Comparison of ENCODE assay signal across 10 cellular contexts in genomic region chr7:77693830-77694583, GRCh38. TPM values are rescaled to one million over a fixed set of nuclear protein-coding genes. Genes with fewer than 3 reads are reported as not detected.
A peak's percentile ranks its signal among the peaks of the same experiment; 100 is the strongest.
DNase-seq lines count a peak whose midpoint lies in the region; ATAC-seq and TF ChIP-seq lines count a peak whose summit lies in the region.
"Had no signal": no experiment of that assay in that cellular context is flagged by ENCODE, and none has a peak within 500 bp of the region (broad histone marks: within the 10 kb centered on the region; RNA-seq: fewer than 3 reads in every experiment).

No MANE protein-coding gene starts in this region.

- H3K27me3 ChIP-seq in SU-DHL-6 (ENCODE audit: low read length) = no peaks in the 10 kb centered on the region
- no peaks in the 10 kb centered on the region for H3K27me3 ChIP-seq in hepatocyte

- H3K36me3 Mint-ChIP-seq in activated T-cell treated with anti-CD3 and anti-CD28 coated beads, Interleukin-2, amount 50 U/mL, for 4 hours (ENCODE audit: insufficient read depth) = peaks cover 4% of the 10 kb centered on the region
- peaks cover 27% of the 10 kb centered on the region for H3K36me3 Mint-ChIP-seq in stimulated activated effector memory CD8-positive, alpha-beta T cell treated with anti-CD3 and anti-CD28 coated beads, Interleukin-12 subunit alpha, Interleukin-12 subunit beta, amount 100 ng/mL, for 72 hours

- ATAC-seq in activated T-cell treated with anti-CD3 and anti-CD28 coated beads, Interleukin-2, amount 50 U/mL, for 4 hours = no peak
- ATAC-seq in stimulated activated effector memory CD8-positive, alpha-beta T cell treated with anti-CD3 and anti-CD28 coated beads, Interleukin-12 subunit alpha, Interleukin-12 subunit beta, amount 100 ng/mL, for 72 hours = no peak
- no peak for ATAC-seq in left lobe of liver

- H3K9me3 ChIP-seq in SU-DHL-6 (ENCODE audit: insufficient read depth, low read length) (no peaks in the 10 kb centered on the region), hepatocyte (ENCODE audit: low read depth) (no peaks in the 10 kb centered on the region)

- peaks cover 32% of the 10 kb centered on the region for H3K4me1 ChIP-seq in hepatocyte (ENCODE audit: insufficient read depth)

- no peaks in the 10 kb centered on the region for H3K9me2 ChIP-seq in SU-DHL-6 (replicated peaks; ENCODE audit: insufficient read depth, low read length)
- no peaks in the 10 kb centered on the region for H3K9me2 ChIP-seq in hepatocyte (replicated peaks; ENCODE audit: insufficient read depth)

- H3K9me3 Mint-ChIP-seq in activated T-cell treated with anti-CD3 and anti-CD28 coated beads, Interleukin-2, amount 50 U/mL, for 4 hours = no peaks in the 10 kb centered on the region
- no peaks in the 10 kb centered on the region for H3K9me3 Mint-ChIP-seq in stimulated activated effector memory CD8-positive, alpha-beta T cell treated with anti-CD3 and anti-CD28 coated beads, Interleukin-12 subunit alpha, Interleukin-12 subunit beta, amount 100 ng/mL, for 72 hours

- TF ChIP-seq CTCF in SU-DHL-6 (IDR thresholded peaks at IDR 0.05; ENCODE audit: insufficient read depth, low read length, poor library complexity, severe bottlenecking) (no peak), hepatocyte (IDR thresholded peaks at IDR 0.05; ENCODE audit: poor library complexity) (no peak), coronary artery (IDR thresholded peaks at IDR 0.05) (no peak)

- H3K4me2 ChIP-seq in SU-DHL-6 (ENCODE audit: low read depth, low read length, poor library complexity, severe bottlenecking) = peak overlapping the region; percentile 80
- H3K4me2 ChIP-seq in hepatocyte = peak overlapping the region; percentile 69

- peak overlapping the region; percentile 38 for H3K4me3 Mint-ChIP-seq in activated T-cell treated with anti-CD3 and anti-CD28 coated beads, Interleukin-2, amount 50 U/mL, for 4 hours
- H3K4me3 Mint-ChIP-seq in stimulated activated effector memory CD8-positive, alpha-beta T cell treated with anti-CD3 and anti-CD28 coated beads, Interleukin-12 subunit alpha, Interleukin-12 subunit beta, amount 100 ng/mL, for 72 hours = peak overlapping the region; percentile 94

- WGBS in hepatocyte (ENCODE audit: low lambda C conversion rate, missing lambda C conversion rate) = 83% methylated on average over 14 of the region's 14 CpGs

- H2AFZ ChIP-seq in SU-DHL-6 (ENCODE audit: low read depth, low read length, severe bottlenecking) (no peak overlapping the region), hepatocyte (no peak overlapping the region)

- H3K79me2 ChIP-seq in SU-DHL-6 (ENCODE audit: insufficient read depth, low read length) (peaks cover 92% of the 10 kb centered on the region), hepatocyte (peaks cover 86% of the 10 kb centered on the region)

- H3K27me3 Mint-ChIP-seq in activated T-cell treated with anti-CD3 and anti-CD28 coated beads, Interleukin-2, amount 50 U/mL, for 4 hours (ENCODE audit: low read depth) = no peaks in the 10 kb centered on the region

- peak overlapping the region; percentile 36; the same call in 1 of the 2 replicates for H3K27ac ChIP-seq in SU-DHL-6 (ENCODE audit: low read depth, low read length)
- H3K27ac ChIP-seq in hepatocyte = no peak overlapping the region
- H3K27ac ChIP-seq in coronary artery = no peak overlapping the region

- H3K9ac ChIP-seq in SU-DHL-6 (ENCODE audit: low read length) = peak overlapping the region; percentile 39

- H3K4me3 ChIP-seq in SU-DHL-6 (ENCODE audit: insufficient read depth, low read length, poor library complexity, severe bottlenecking) (peak overlapping the region; percentile 100), hepatocyte (peak overlapping the region; percentile 35), coronary artery (no peak overlapping the region)

- H4K20me1 ChIP-seq in SU-DHL-6 (ENCODE audit: low read depth, low read length) (peaks cover 6% of the 10 kb centered on the region; the same call in 1 of the 2 replicates), hepatocyte (ENCODE audit: insufficient read depth, poor library complexity, severe bottlenecking) (peaks cover 15% of the 10 kb centered on the region)

- H3K27ac Mint-ChIP-seq in stimulated activated effector memory CD8-positive, alpha-beta T cell treated with anti-CD3 and anti-CD28 coated beads, Interleukin-12 subunit alpha, Interleukin-12 subunit beta, amount 100 ng/mL, for 72 hours = no peak overlapping the region

- no peaks in the 10 kb centered on the region for H3K36me3 ChIP-seq in SU-DHL-6 (ENCODE audit: low read length)
- H3K36me3 ChIP-seq in hepatocyte (replicated peaks; ENCODE audit: insufficient read depth, low read depth) = no peaks in the 10 kb centered on the region

- H3F3A ChIP-seq in SU-DHL-6 (ENCODE audit: insufficient read depth) = peaks cover 20% of the 10 kb centered on the region

- no peak for DNase-seq in activated T-cell treated with anti-CD3 and anti-CD28 coated beads, Interleukin-2, amount 50 U/mL, for 4 hours
- no peak for DNase-seq in activated T-cell treated with anti-CD3 and anti-CD28 coated beads, Interleukin-2, amount 50 U/mL, for 1 hour
- no peak for DNase-seq in hepatocyte (ENCODE audit: low spot score)
- DNase-seq in stimulated activated effector memory CD8-positive, alpha-beta T cell treated with anti-CD3 and anti-CD28 coated beads, Interleukin-12 subunit alpha, Interleukin-12 subunit beta, amount 100 ng/mL, for 72 hours (ENCODE audit: low spot score in 2 of 2) = no peak
- DNase-seq in coronary artery (ENCODE audit: low spot score) = no peak
- DNase-seq in NCI-H2171 treated with DMSO at 0.1 percent for 48 hours (lab: John Stamatoyannopoulos, UW) = no peak
- no peak for DNase-seq in left lobe of liver (ENCODE audit: low spot score)
- DNase-seq: activated effector memory CD4-positive, alpha-beta T cell treated with anti-CD3 and anti-CD28 coated beads, Interleukin-2, amount 50 U/mL, for 16 hours; NCI-H2029 had no signal

- H3K4me1 Mint-ChIP-seq in activated T-cell treated with anti-CD3 and anti-CD28 coated beads, Interleukin-2, amount 50 U/mL, for 4 hours (ENCODE audit: low read depth) = peaks cover 33% of the 10 kb centered on the region
- H3K4me1 Mint-ChIP-seq in stimulated activated effector memory CD8-positive, alpha-beta T cell treated with anti-CD3 and anti-CD28 coated beads, Interleukin-12 subunit alpha, Interleukin-12 subunit beta, amount 100 ng/mL, for 72 hours = peaks cover 33% of the 10 kb centered on the region

RNA-seq across cellular contexts. Expression of gene RSBN1L, which starts 2.3 kb away (rescaled TPM):
- total RNA-seq in activated T-cell treated with anti-CD3 and anti-CD28 coated beads, Interleukin-2, amount 50 U/mL, for 4 hours = 10 to 100 TPM; 17.0 to 20.7 (median 17.4) TPM
- total RNA-seq in hepatocyte = 14.8 and 19.2 TPM in 2 replicates
- 4.8 and 7.4 TPM in 2 replicates for polyA plus RNA-seq in hepatocyte
- 7.4 TPM for total RNA-seq in left lobe of liver
